Comparison of ENCODE assay signal across 21 cellular contexts in genomic region chr4:187183826-187184225, GRCh38.
"Had no signal": no experiment of that assay in that cellular context is flagged by ENCODE, and none has a peak within 500 bp of the region (broad histone marks: within the 10 kb centered on the region; RNA-seq: fewer than 3 reads in every experiment).

No MANE protein-coding gene starts in this region.

- H3K9me3 Mint-ChIP-seq: activated naive CD4-positive, alpha-beta T cell treated with anti-CD3 and anti-CD28 coated beads for 36 hours; memory B cell had no signal

- H3K4me3 Mint-ChIP-seq: activated naive CD4-positive, alpha-beta T cell treated with anti-CD3 and anti-CD28 coated beads for 36 hours; activated naive CD8-positive, alpha-beta T cell treated with anti-CD3 and anti-CD28 coated beads, Interleukin-2, amount 10 ng/mL, durations not matched to agents 7 days and 5 days; memory B cell; naive B cell; T-helper 17 cell had no signal

- H3K27ac ChIP-seq: body of pancreas, cardiac muscle cell, heart right ventricle, tibial artery had no signal

- H3K27me3 ChIP-seq: body of pancreas, cardiac muscle cell, heart right ventricle, tibial artery had no signal

- H3K4me3 ChIP-seq: body of pancreas, cardiac muscle cell, heart right ventricle, tibial artery had no signal

- H3K4me1 Mint-ChIP-seq: activated naive CD8-positive, alpha-beta T cell treated with anti-CD3 and anti-CD28 coated beads, Interleukin-2, amount 10 ng/mL, durations not matched to agents 7 days and 5 days; memory B cell; naive B cell; T-helper 17 cell had no signal

- H3K9me3 ChIP-seq: body of pancreas, heart right ventricle, tibial artery had no signal

- H3K27ac Mint-ChIP-seq: activated naive CD4-positive, alpha-beta T cell treated with anti-CD3 and anti-CD28 coated beads for 36 hours; activated naive CD8-positive, alpha-beta T cell treated with anti-CD3 and anti-CD28 coated beads, Interleukin-2, amount 10 ng/mL, durations not matched to agents 7 days and 5 days; memory B cell; naive B cell; T-helper 17 cell had no signal

- DNase-seq: activated CD4-positive, alpha-beta T cell treated with anti-CD3 and anti-CD28 coated beads for 4 hours; activated CD4-positive, alpha-beta T cell treated with anti-CD3 and anti-CD28 coated beads, Interleukin-2, amount 50 U/mL, for 48 hours; activated CD4-positive, CD25-positive, alpha-beta regulatory T cell; activated CD8-positive, alpha-beta memory T cell treated with anti-CD3 and anti-CD28 coated beads, Interleukin-2, amount 50 U/mL, for 48 hours; activated effector memory CD4-positive, alpha-beta T cell treated with Interleukin-2 at 50 U/mL for 16 hours; activated naive CD4-positive, alpha-beta T cell treated with anti-CD3 and anti-CD28 coated beads for 36 hours; activated naive CD8-positive, alpha-beta T cell treated with anti-CD3 and anti-CD28 coated beads, Interleukin-2, amount 10 ng/mL, durations not matched to agents 7 days and 5 days; activated T-cell treated with anti-CD3 and anti-CD28 coated beads, Interleukin-2, amount 50 U/mL, for 48 hours; amygdala; body of pancreas; cortex of kidney; heart right ventricle; naive B cell; posterior cingulate gyrus; stimulated activated CD4-positive, alpha-beta T cell treated with anti-CD3 and anti-CD28 coated beads, Interleukin-4, amount 100 ng/mL, for 24 hours; stimulated activated naive CD8-positive, alpha-beta T cell treated with anti-CD3 and anti-CD28 coated beads, Interleukin-15, Interleukin-2, amounts not matched to agents 100 U/mL and 50 U/mL, for 24 hours; SW 1271; T-helper 17 cell; tibial artery had no signal

- H3K36me3 Mint-ChIP-seq: activated naive CD8-positive, alpha-beta T cell treated with anti-CD3 and anti-CD28 coated beads, Interleukin-2, amount 10 ng/mL, durations not matched to agents 7 days and 5 days; memory B cell; naive B cell had no signal

- H3K27me3 Mint-ChIP-seq: activated naive CD8-positive, alpha-beta T cell treated with anti-CD3 and anti-CD28 coated beads, Interleukin-2, amount 10 ng/mL, durations not matched to agents 7 days and 5 days; memory B cell; naive B cell; T-helper 17 cell had no signal

- H3K36me3 ChIP-seq: cardiac muscle cell, heart right ventricle, tibial artery had no signal

- H3K4me1 ChIP-seq: body of pancreas, heart right ventricle had no signal
